Comparison of ENCODE assay signal across 12 cellular contexts in genomic region chr16:69501956-69502457, GRCh38.
DNase-seq lines count a peak whose midpoint lies in the region; ATAC-seq and TF ChIP-seq lines count a peak whose summit lies in the region.
"Had no signal": no experiment of that assay in that cellular context is flagged by ENCODE, and none has a peak within 500 bp of the region (broad histone marks: within the 10 kb centered on the region; RNA-seq: fewer than 3 reads in every experiment).

No MANE protein-coding gene starts in this region.

- intact Hi-C loops in cardiac septum (cut with DNase I) = no loop called here
- intact Hi-C loops in vagina (cut with DNase I) = no loop called here

- DNase-seq in cardiac septum (ENCODE audit: low spot score) (peak; percentile 26), right atrium auricular region (ENCODE audit: low spot score) (no peak), NOMO-1 treated with dmso at 0.1 percent for 144 hours (lab: John Stamatoyannopoulos, UW; ENCODE audit: unreplicated experiment) (peak; percentile 33), glomerular visceral epithelial cell (ENCODE audit: extremely low spot score) (peak; percentile 18), vagina (ENCODE audit: extremely low spot score in 2 of 2) (no peak), Karpas-422 (no peak)
- DNase-seq: amniotic stem cell, foreskin keratinocyte, islet precursor cell had no signal

- H3K4me1 ChIP-seq in right atrium auricular region (no peaks in the 10 kb centered on the region), thymus (ENCODE audit: control insufficient read depth, insufficient read depth, low read length) (no peaks in the 10 kb centered on the region), vagina (no peaks in the 10 kb centered on the region), Karpas-422 (ENCODE audit: low read length) (no peaks in the 10 kb centered on the region)
- H3K4me1 ChIP-seq: foreskin keratinocyte had no signal

- H3K36me3 ChIP-seq in right atrium auricular region = no peaks in the 10 kb centered on the region
- no peaks in the 10 kb centered on the region for H3K36me3 ChIP-seq in thymus (ENCODE audit: control insufficient read depth, insufficient read depth)
- no peaks in the 10 kb centered on the region for H3K36me3 ChIP-seq in vagina
- no peaks in the 10 kb centered on the region for H3K36me3 ChIP-seq in Karpas-422 (ENCODE audit: insufficient read depth, low read length)

- H4K20me1 ChIP-seq in Karpas-422 (ENCODE audit: insufficient read depth, low read depth, low read length) = no peaks in the 10 kb centered on the region

- H2AFZ ChIP-seq in Karpas-422 (ENCODE audit: low read length) = no peak overlapping the region

- TF ChIP-seq CTCF in right atrium auricular region (IDR thresholded peaks at IDR 0.05) = no peak
- TF ChIP-seq CTCF in vagina (IDR thresholded peaks at IDR 0.05) = no peak

- no peak overlapping the region for H3K9ac ChIP-seq in Karpas-422 (ENCODE audit: low read length)

- H3K4me2 ChIP-seq in Karpas-422 (ENCODE audit: low read depth, low read length, poor library complexity, severe bottlenecking) = no peak overlapping the region

- H3K9me3 ChIP-seq in right atrium auricular region (no peaks in the 10 kb centered on the region), thymus (ENCODE audit: control insufficient read depth) (no peaks in the 10 kb centered on the region), vagina (no peaks in the 10 kb centered on the region), Karpas-422 (ENCODE audit: low read length) (no peaks in the 10 kb centered on the region)

- H3K4me3 ChIP-seq in right atrium auricular region = no peak overlapping the region
- H3K4me3 ChIP-seq in thymus (ENCODE audit: low read length) = no peak overlapping the region
- no peak overlapping the region for H3K4me3 ChIP-seq in vagina
- H3K4me3 ChIP-seq in Karpas-422 (ENCODE audit: low read length) = no peak overlapping the region

- H3K79me2 ChIP-seq in Karpas-422 (ENCODE audit: low read length) = no peaks in the 10 kb centered on the region

- H3K27me3 ChIP-seq in right atrium auricular region (no peaks in the 10 kb centered on the region), thymus (ENCODE audit: control insufficient read depth, insufficient read depth) (no peaks in the 10 kb centered on the region), vagina (no peaks in the 10 kb centered on the region), Karpas-422 (ENCODE audit: low read length) (no peaks in the 10 kb centered on the region)
- H3K27me3 ChIP-seq: foreskin keratinocyte had no signal

- no peak for ATAC-seq in GM19035 (IDR thresholded peaks at IDR 0.05; ENCODE audit: unreplicated experiment)
- ATAC-seq: foreskin keratinocyte had no signal

- H3K27ac ChIP-seq in right atrium auricular region (no peak overlapping the region), thymus (ENCODE audit: low read depth) (peak overlapping the region; percentile 46), vagina (no peak overlapping the region), Karpas-422 (ENCODE audit: low read length) (no peak overlapping the region)
- H3K27ac ChIP-seq: foreskin keratinocyte, RWPE1 had no signal

- H3K9me2 ChIP-seq in Karpas-422 (replicated peaks; ENCODE audit: insufficient read depth, low read length) = no peaks in the 10 kb centered on the region

- no peak for TF ChIP-seq POLR2A in vagina (IDR thresholded peaks at IDR 0.05)

- WGBS in thymus = 50% methylated on average over 4 of the region's 4 CpGs

Comparison
In these comparisons a context has a peak if more than half of its experiments do, and no peak if none do; other contexts are left out.
1. DNase-seq: peak in cardiac septum (single experiment), NOMO-1 treated with dmso at 0.1 percent for 144 hours (single experiment) and glomerular visceral epithelial cell (single experiment); none in right atrium auricular region (single experiment), vagina (0 of 2) and Karpas-422 (single experiment).